Comparison of ENCODE assay signal across 22 cellular contexts in the genomic region with DNA sequence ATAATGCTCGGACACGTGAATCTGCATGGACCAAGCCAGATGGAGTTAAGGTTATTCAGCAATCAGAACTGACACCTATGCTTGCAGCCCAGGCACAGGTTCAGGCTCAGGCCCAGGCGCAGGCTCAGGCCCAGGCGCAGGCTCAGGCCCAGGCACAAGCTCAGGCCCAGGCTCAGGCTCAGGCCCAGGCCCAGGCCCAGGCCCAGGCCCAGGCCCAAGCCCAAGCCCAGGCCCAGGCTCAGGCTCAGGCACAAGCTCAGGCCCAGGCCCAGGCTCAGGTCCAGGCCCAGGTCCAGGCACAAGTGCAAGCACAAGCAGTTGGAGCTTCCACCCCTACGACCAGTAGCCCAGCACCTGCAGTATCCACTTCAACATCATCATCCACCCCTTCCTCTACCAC. TPM values are rescaled to one million over a fixed set of nuclear protein-coding genes. Genes with fewer than 3 reads are reported as not detected.
A peak's percentile ranks its signal among the peaks of the same experiment; 100 is the strongest.
DNase-seq lines count a peak whose midpoint lies in the region; ATAC-seq and TF ChIP-seq lines count a peak whose summit lies in the region.
"Had no signal": no experiment of that assay in that cellular context is flagged by ENCODE, and none has a peak within 500 bp of the region (broad histone marks: within the 10 kb centered on the region; RNA-seq: fewer than 3 reads in every experiment).

No MANE protein-coding gene starts in this region.

- H3K4me1 ChIP-seq in Panc1 (ENCODE audit: control insufficient read depth, insufficient read depth, low read length) (no peaks in the 10 kb centered on the region), mesenchymal stem cell (ENCODE audit: control insufficient read depth, insufficient read depth, low read depth, low read length) (peaks cover 5% of the 10 kb centered on the region)
- H3K4me1 ChIP-seq: BLaER1 had no signal

- no peak overlapping the region for H3K9ac ChIP-seq in mesenchymal stem cell (ENCODE audit: low read length)
- H3K9ac ChIP-seq: BLaER1 had no signal

- no peak overlapping the region for H2BK12ac ChIP-seq in mesenchymal stem cell (ENCODE audit: low read length in 2 of 2)

- H3K23ac ChIP-seq in mesenchymal stem cell (ENCODE audit: low read length in 2 of 2) = no peak overlapping the region

- CTCF ChIA-PET in Calu3 (lab: Charles Lee) = no interaction called here
- CTCF ChIA-PET in Panc1 (lab: Charles Lee) = interaction anchor here (0.6 kb wide), 1 partner anchor 9 kb away, joined by 6 read pairs; no protein-coding TSS in a partner anchor
- CTCF ChIA-PET in T-cell (lab: Charles Lee) = no interaction called here

- H3K4me3 ChIP-seq in Panc1 (ENCODE audit: low read depth in 2 of 2, low read length in 2 of 2) (no peak overlapping the region), mesenchymal stem cell (ENCODE audit: insufficient read depth in 1 of 2, low read depth in 1 of 2, low read length in 2 of 2) (no peak overlapping the region)
- H3K4me3 ChIP-seq: BLaER1, GM12878 had no signal

- no peak overlapping the region for H3K18ac ChIP-seq in mesenchymal stem cell (ENCODE audit: low read depth in 1 of 2, low read length in 2 of 2)

- H3K4me3 Mint-ChIP-seq in activated T-cell treated with anti-CD3 and anti-CD28 coated beads, Interleukin-2, amount 50 U/mL, for 24 hours = no peak overlapping the region
- H3K4me3 Mint-ChIP-seq in activated T-cell treated with anti-CD3 and anti-CD28 coated beads, Interleukin-2, amount 50 U/mL, for 4 hours = no peak overlapping the region
- H3K4me3 Mint-ChIP-seq in Calu3 (ENCODE audit: low read depth, unreplicated experiment) (no peak overlapping the region), T-cell (no peak overlapping the region), glutamatergic neuron (ENCODE audit: unreplicated experiment) (no peak overlapping the region)
- H3K4me3 Mint-ChIP-seq: CD14-positive monocyte; CD4-positive, alpha-beta memory T cell; HFFc6; IgD-negative memory B cell had no signal

- peaks cover 17% of the 10 kb centered on the region for H3K79me1 ChIP-seq in mesenchymal stem cell (replicated peaks; ENCODE audit: low read length, poor library complexity, severe bottlenecking)

- peak overlapping the region; percentile 75 for H4K91ac ChIP-seq in mesenchymal stem cell (ENCODE audit: low read length)

- in situ Hi-C loops in Panc1 (cut with HindIII; ENCODE audit: low pct_unique_long_range_greater_than_20kb, low sequenced_read_pairs) = no loop called here

- no peak overlapping the region for H2BK5ac ChIP-seq in mesenchymal stem cell (ENCODE audit: low read depth, low read length, poor library complexity, severe bottlenecking)

- no peak overlapping the region for H3K14ac ChIP-seq in mesenchymal stem cell (ENCODE audit: low read length in 2 of 2)

- H3K27me3 ChIP-seq in Panc1 (ENCODE audit: control insufficient read depth, insufficient read depth, low read length) (no peaks in the 10 kb centered on the region), mesenchymal stem cell (ENCODE audit: control insufficient read depth in 1 of 2, insufficient read depth in 1 of 2, low read length in 2 of 2) (no peaks in the 10 kb centered on the region)
- H3K27me3 ChIP-seq: BLaER1 had no signal

- H3K9me3 Mint-ChIP-seq in activated T-cell treated with anti-CD3 and anti-CD28 coated beads, Interleukin-2, amount 50 U/mL, for 24 hours = no peaks in the 10 kb centered on the region
- H3K9me3 Mint-ChIP-seq in activated T-cell treated with anti-CD3 and anti-CD28 coated beads, Interleukin-2, amount 50 U/mL, for 4 hours = no peaks in the 10 kb centered on the region
- H3K9me3 Mint-ChIP-seq in Calu3 (ENCODE audit: low read depth, unreplicated experiment) = no peaks in the 10 kb centered on the region
- H3K9me3 Mint-ChIP-seq in T-cell = no peaks in the 10 kb centered on the region
- H3K9me3 Mint-ChIP-seq in glutamatergic neuron (ENCODE audit: unreplicated experiment) = no peaks in the 10 kb centered on the region
- H3K9me3 Mint-ChIP-seq: CD14-positive monocyte; CD4-positive, alpha-beta memory T cell; HFFc6; IgD-negative memory B cell had no signal

- peak overlapping the region; percentile 37 for H3K27ac Mint-ChIP-seq in activated T-cell treated with anti-CD3 and anti-CD28 coated beads, Interleukin-2, amount 50 U/mL, for 24 hours
- H3K27ac Mint-ChIP-seq in Calu3 (ENCODE audit: unreplicated experiment) = peak overlapping the region; percentile 17
- no peak overlapping the region for H3K27ac Mint-ChIP-seq in T-cell
- H3K27ac Mint-ChIP-seq in glutamatergic neuron (ENCODE audit: unreplicated experiment) = no peak overlapping the region
- H3K27ac Mint-ChIP-seq: HFFc6 had no signal

- H2BK120ac ChIP-seq in mesenchymal stem cell (ENCODE audit: low read depth, low read length) = no peak overlapping the region

- H3K9me3 ChIP-seq in Panc1 (ENCODE audit: control insufficient read depth, insufficient read depth, low read depth, low read length) (no peaks in the 10 kb centered on the region), mesenchymal stem cell (ENCODE audit: control insufficient read depth, low read length) (no peaks in the 10 kb centered on the region)
- H3K9me3 ChIP-seq: BLaER1 had no signal

- TF ChIP-seq CTCF in Calu3 (IDR thresholded peaks at IDR 0.05; ENCODE audit: unreplicated experiment) = no peak
- TF ChIP-seq CTCF in Panc1 (IDR thresholded peaks at IDR 0.05) = no peak
- no peak for TF ChIP-seq CTCF in glutamatergic neuron (IDR thresholded peaks at IDR 0.05; ENCODE audit: partially characterized antibody, unreplicated experiment)

- H3K36me3 ChIP-seq in Panc1 (ENCODE audit: control insufficient read depth, insufficient read depth, low read length) (peaks cover 58% of the 10 kb centered on the region), mesenchymal stem cell (ENCODE audit: control insufficient read depth in 1 of 2, insufficient read depth in 2 of 2, low read depth in 1 of 2, low read length in 2 of 2) (peaks cover 25 to 80% of the 10 kb centered on the region in 2 experiments)

- H3K36me3 Mint-ChIP-seq in activated T-cell treated with anti-CD3 and anti-CD28 coated beads, Interleukin-2, amount 50 U/mL, for 24 hours (ENCODE audit: low read depth) = peaks cover 94% of the 10 kb centered on the region
- H3K36me3 Mint-ChIP-seq in activated T-cell treated with anti-CD3 and anti-CD28 coated beads, Interleukin-2, amount 50 U/mL, for 4 hours (ENCODE audit: insufficient read depth) = peaks cover 44% of the 10 kb centered on the region
- H3K36me3 Mint-ChIP-seq in Calu3 (ENCODE audit: insufficient read depth, unreplicated experiment) = peaks cover 77% of the 10 kb centered on the region
- peaks cover 56% of the 10 kb centered on the region for H3K36me3 Mint-ChIP-seq in T-cell
- no peaks in the 10 kb centered on the region for H3K36me3 Mint-ChIP-seq in glutamatergic neuron (ENCODE audit: unreplicated experiment)

- no TSS peak for BruUV-seq in Calu3 (replicated peaks; lab: Mats Ljungman, UMichigan)
- BruUV-seq in Panc1 (replicated peaks; lab: Mats Ljungman, UMichigan) = no TSS peak

- WGBS in mesenchymal stem cell = 88% methylated on average over 5 of the region's 5 CpGs

- no peak for ATAC-seq in activated T-cell treated with anti-CD3 and anti-CD28 coated beads, Interleukin-2, amount 50 U/mL, for 4 hours
- peak; percentile 45; the same call in 1 of the 2 replicates for ATAC-seq in Panc1
- ATAC-seq in HG03097 (IDR thresholded peaks at IDR 0.05; ENCODE audit: low FRiP score, unreplicated experiment) = no peak
- no peak for ATAC-seq in T-cell (replicated peaks in 1 of 4)
- ATAC-seq: GM12878 had no signal

- H4K8ac ChIP-seq in mesenchymal stem cell (ENCODE audit: low read length) = peak overlapping the region; percentile 37

- H2AFZ ChIP-seq in mesenchymal stem cell (ENCODE audit: low read depth, low read length) = no peak overlapping the region

- DNase-seq in activated T-cell treated with anti-CD3 and anti-CD28 coated beads, Interleukin-2, amount 50 U/mL, for 24 hours = no peak
- DNase-seq in activated T-cell treated with anti-CD3 and anti-CD28 coated beads, Interleukin-2, amount 50 U/mL, for 4 hours = no peak
- DNase-seq in Calu3 (no peak), Panc1 (ENCODE audit: low read depth, low spot score) (no peak), mesenchymal stem cell (no peak), T-cell (no peak), glutamatergic neuron (no peak)
- DNase-seq: 8988T; CD4-positive, alpha-beta memory T cell; DMS79 treated with DMSO at 0.1 percent for 48 hours; EL; HCEC 1CT; HFFc6 had no signal

- intact Hi-C loops in Calu3 (cut with micrococcal nuclease; ENCODE audit: unreplicated experiment) (no loop called here), Panc1 (cut with micrococcal nuclease; ENCODE audit: unreplicated experiment) (no loop called here)

- H3K4me2 ChIP-seq in mesenchymal stem cell (ENCODE audit: low read length, poor library complexity, severe bottlenecking) = no peak overlapping the region
- H3K4me2 ChIP-seq: BLaER1 had no signal

- H2AK5ac ChIP-seq in mesenchymal stem cell (ENCODE audit: low read length, severe bottlenecking) = no peak overlapping the region

- H3K27ac ChIP-seq in Panc1 (ENCODE audit: low read length) (no peak overlapping the region), mesenchymal stem cell (ENCODE audit: low read length, poor library complexity, severe bottlenecking) (no peak overlapping the region)
- H3K27ac ChIP-seq: BLaER1 had no signal

- H3K4ac ChIP-seq in mesenchymal stem cell (ENCODE audit: low read depth in 1 of 2, low read length in 2 of 2) = no peak overlapping the region

- POLR2A ChIA-PET in Panc1 (lab: Charles Lee) = no interaction called here
- POLR2A ChIA-PET in T-cell (lab: Charles Lee) = no interaction called here

- no peak overlapping the region for H2BK15ac ChIP-seq in mesenchymal stem cell (ENCODE audit: low read depth, poor library complexity, severe bottlenecking)

- no peaks in the 10 kb centered on the region for H3K27me3 Mint-ChIP-seq in activated T-cell treated with anti-CD3 and anti-CD28 coated beads, Interleukin-2, amount 50 U/mL, for 24 hours
- H3K27me3 Mint-ChIP-seq in activated T-cell treated with anti-CD3 and anti-CD28 coated beads, Interleukin-2, amount 50 U/mL, for 4 hours (ENCODE audit: low read depth) = no peaks in the 10 kb centered on the region
- H3K27me3 Mint-ChIP-seq in Calu3 (ENCODE audit: unreplicated experiment) = no peaks in the 10 kb centered on the region
- no peaks in the 10 kb centered on the region for H3K27me3 Mint-ChIP-seq in T-cell
- no peaks in the 10 kb centered on the region for H3K27me3 Mint-ChIP-seq in glutamatergic neuron (ENCODE audit: unreplicated experiment)
- H3K27me3 Mint-ChIP-seq: CD4-positive, alpha-beta memory T cell; IgD-negative memory B cell had no signal

- H3K4me1 Mint-ChIP-seq in activated T-cell treated with anti-CD3 and anti-CD28 coated beads, Interleukin-2, amount 50 U/mL, for 24 hours (ENCODE audit: low read depth) = peaks cover 30% of the 10 kb centered on the region
- peaks cover 23% of the 10 kb centered on the region for H3K4me1 Mint-ChIP-seq in activated T-cell treated with anti-CD3 and anti-CD28 coated beads, Interleukin-2, amount 50 U/mL, for 4 hours (ENCODE audit: low read depth)
- H3K4me1 Mint-ChIP-seq in Calu3 (ENCODE audit: low read depth, unreplicated experiment) (peaks cover 32% of the 10 kb centered on the region), T-cell (peaks cover 26 to 43% (median 29%) of the 10 kb centered on the region in 3 donors), glutamatergic neuron (ENCODE audit: low read depth, unreplicated experiment) (no peaks in the 10 kb centered on the region)

RNA-seq across cellular contexts. Expression of gene TCERG1, which starts 11.8 kb away (rescaled TPM):
- 100 to 1,000 TPM; 128 to 147 (median 132) TPM for total RNA-seq in activated T-cell treated with anti-CD3 and anti-CD28 coated beads, Interleukin-2, amount 50 U/mL, for 4 hours
- 122 and 133 TPM in 2 replicates for total RNA-seq in Calu3 (2022)
- 75.9 TPM for total RNA-seq in Panc1 (2021; ENCODE audit: unreplicated experiment)
- 30.7 TPM for polyA plus RNA-seq in Panc1 (2012; ENCODE audit: insufficient read length)
- polyA plus RNA-seq in mesenchymal stem cell (2013, experiment 1 of 2) = 38.7 TPM
- polyA plus RNA-seq in mesenchymal stem cell (2013, experiment 2 of 2) = 35.8 TPM
- total RNA-seq in T-cell = 100 to 1,000 TPM in 1 of 5 donors, 10 to 100 TPM in 4; 67.4 to 113 (median 75.1) TPM
- total RNA-seq in glutamatergic neuron (ENCODE audit: unreplicated experiment) = 122 TPM

RNA-seq across cellular contexts. Expression of gene GPR151, which starts 57.1 kb away (rescaled TPM):
- total RNA-seq in activated T-cell treated with anti-CD3 and anti-CD28 coated beads, Interleukin-2, amount 50 U/mL, for 4 hours = not detected
- total RNA-seq in Calu3 (2022) (not detected in 2 replicates), Panc1 (2021; ENCODE audit: unreplicated experiment) (not detected), T-cell (not detected), glutamatergic neuron (ENCODE audit: unreplicated experiment) (not detected)
- not detected for polyA plus RNA-seq in Panc1 (2012; ENCODE audit: insufficient read length)
- not detected for polyA plus RNA-seq in mesenchymal stem cell (2013, experiment 1 of 2)
- polyA plus RNA-seq in mesenchymal stem cell (2013, experiment 2 of 2) = not detected
- total RNA-seq: A673; CD4-positive, alpha-beta memory T cell; G401; GM12878; H4; HFFc6 had no signal
- polyA plus RNA-seq: AG04450; CD14-positive monocyte; CD4-positive, alpha-beta memory T cell; IgD-negative memory B cell had no signal

Comparison
In these comparisons a context has a peak if more than half of its experiments do, and no peak if none do; other contexts are left out.
1. H3K27ac Mint-ChIP-seq: peak in activated T-cell treated with anti-CD3 and anti-CD28 coated beads, Interleukin-2, amount 50 U/mL, for 24 hours (single experiment) and Calu3 (single experiment); none in T-cell (0 of 2) and glutamatergic neuron (single experiment).